8 cellular contexts compared by ENCODE assay signal in genomic region chr20:33673115-33673410, GRCh38.
DNase-seq lines count a peak whose midpoint lies in the region; ATAC-seq and TF ChIP-seq lines count a peak whose summit lies in the region.

No MANE protein-coding gene starts in this region.

- H3K9ac ChIP-seq in HUES6 (ENCODE audit: low read length), result peak overlapping the region; percentile 81

- no peak for TF ChIP-seq CTCF in 22Rv1 (IDR thresholded peaks at IDR 0.05)
- TF ChIP-seq CTCF in cardiac fibroblast (IDR thresholded peaks at IDR 0.05; ENCODE audit: low read depth, low read length), result no peak

- H3K36me3 ChIP-seq in HUES6 (ENCODE audit: control insufficient read depth, insufficient read depth, low read length), result peaks cover 54% of the 10 kb centered on the region
- H3K36me3 ChIP-seq in muscle layer of duodenum (ENCODE audit: control insufficient read depth in 1 of 2, insufficient read depth in 2 of 2, low read length in 2 of 2), result peaks cover 0 to 4% of the 10 kb centered on the region in 2 donors

- H3K27me3 ChIP-seq in HUES6 (ENCODE audit: control insufficient read depth, insufficient read depth, low read length) (no peaks in the 10 kb centered on the region), muscle layer of duodenum (ENCODE audit: low read depth, low read length) (no peaks in the 10 kb centered on the region)

- H3K4me1 ChIP-seq in HUES6 (ENCODE audit: control insufficient read depth, insufficient read depth, low read length) (peaks cover 31% of the 10 kb centered on the region), muscle layer of duodenum (ENCODE audit: control insufficient read depth in 1 of 2, insufficient read depth in 2 of 2, low read length in 2 of 2) (peaks cover 20 to 48% of the 10 kb centered on the region in 2 donors)

- H3K4me3 ChIP-seq in HUES6 (ENCODE audit: low read depth, low read length) (peak overlapping the region; percentile 78), cardiac fibroblast (replicated peaks in 1 of 2; ENCODE audit: low read depth in 2 of 2, low read length in 2 of 2) (peak overlapping the region; percentile 56 to 71), muscle layer of duodenum (ENCODE audit: low read depth in 1 of 2, low read length in 2 of 2) (peak overlapping the region; percentile 68 to 70)

- peak overlapping the region; percentile 98 for H3K27ac ChIP-seq in 22Rv1
- H3K27ac ChIP-seq in HUES6 (ENCODE audit: low read depth, low read length), result no peak overlapping the region; the same call in 1 of the 2 replicates
- H3K27ac ChIP-seq in muscle layer of duodenum (ENCODE audit: low read length), result peak overlapping the region; percentile 45

- H3K9me3 ChIP-seq in HUES6 (ENCODE audit: control insufficient read depth, insufficient read depth, low read depth, low read length) (no peaks in the 10 kb centered on the region), muscle layer of duodenum (ENCODE audit: control insufficient read depth in 1 of 2, low read length in 2 of 2) (no peaks in the 10 kb centered on the region)

- DNase-seq in cardiac fibroblast (ENCODE audit: low read depth in 2 of 2) (no peak), kidney glomerular epithelial cell (lab: John Stamatoyannopoulos, UW) (no peak)

- no peak for ATAC-seq in GM21723 (IDR thresholded peaks at IDR 0.05; ENCODE audit: unreplicated experiment)
- ATAC-seq in GM18498 (IDR thresholded peaks at IDR 0.05; ENCODE audit: unreplicated experiment), result no peak
- no peak for ATAC-seq in HG03442 (IDR thresholded peaks at IDR 0.05; ENCODE audit: unreplicated experiment)
